Comparison of ENCODE assay signal across 1 cellular context in the genomic region with DNA sequence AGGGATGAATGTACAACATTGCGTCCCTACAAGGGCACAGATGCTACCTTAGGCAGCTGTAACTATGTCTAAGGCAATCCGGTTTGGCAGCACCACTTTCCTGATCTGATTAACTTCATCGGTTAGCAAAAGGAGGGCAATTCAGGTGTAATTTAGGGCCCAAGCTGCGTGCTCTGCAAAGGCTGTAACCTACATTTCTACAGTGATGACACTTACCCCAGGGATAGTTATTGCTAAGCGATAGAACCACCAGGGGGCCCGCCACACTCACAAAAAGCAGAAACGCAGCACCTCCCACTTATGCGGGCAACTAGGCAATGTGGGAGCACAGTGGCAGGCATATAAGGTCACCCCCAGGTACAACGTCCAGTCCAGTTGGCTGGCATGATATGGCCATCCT.
TF ChIP-seq lines count a peak whose summit lies in the region.

No MANE protein-coding gene starts in this region.

TF ChIP-seq in endothelial cell of umbilical vein, 7 proteins besides CTCF, POLR2A, EP300 and RAD21 (continued from another document):
- no peak for TF ChIP-seq JUN (IDR thresholded peaks at IDR 0.05; ENCODE audit: borderline replicate concordance, insufficient read depth, insufficient read length, low read depth)
- no peak for TF ChIP-seq MAX (IDR thresholded peaks at IDR 0.05; ENCODE audit: insufficient read depth, insufficient read length)
- TF ChIP-seq FOS (IDR thresholded peaks at IDR 0.05; ENCODE audit: borderline replicate concordance, insufficient read depth, low read length) = no peak
